15 cellular contexts compared by ENCODE assay signal in genomic region chr1:106620521-106620954, GRCh38.
DNase-seq lines count a peak whose midpoint lies in the region; ATAC-seq and TF ChIP-seq lines count a peak whose summit lies in the region.
"Had no signal": no experiment of that assay in that cellular context is flagged by ENCODE, and none has a peak within 500 bp of the region (broad histone marks: within the 10 kb centered on the region; RNA-seq: fewer than 3 reads in every experiment).

No MANE protein-coding gene starts in this region.

- H3K4me3 ChIP-seq in GM23248, result no peak overlapping the region
- H3K4me3 ChIP-seq in RWPE2 (ENCODE audit: severe bottlenecking), result no peak overlapping the region
- no peak overlapping the region for H3K4me3 ChIP-seq in epithelial cell of proximal tubule (ENCODE audit: low read depth, low read length)
- no peak overlapping the region for H3K4me3 ChIP-seq in effector memory CD4-positive, alpha-beta T cell (ENCODE audit: insufficient read depth, low read depth, low read length, poor library complexity, severe bottlenecking)
- H3K4me3 ChIP-seq: ascending aorta had no signal

- no peak overlapping the region for H2AFZ ChIP-seq in GM23248

- H4K20me1 ChIP-seq in GM23248 (ENCODE audit: insufficient read depth), result no peaks in the 10 kb centered on the region

- H3K4me2 ChIP-seq in GM23248 (ENCODE audit: unreplicated experiment), result no peak overlapping the region

- peak; percentile 100 for ATAC-seq in RWPE2 (ENCODE audit: low read depth)
- ATAC-seq in GM19463 (IDR thresholded peaks at IDR 0.05; ENCODE audit: unreplicated experiment), result no peak
- no peak for ATAC-seq in SK-N-SH treated with all-trans-retinoic acid at 6 μM for 48 hours
- ATAC-seq in GM21529 (IDR thresholded peaks at IDR 0.05; ENCODE audit: unreplicated experiment), result no peak
- ATAC-seq: activated T-cell treated with anti-CD3 and anti-CD28 coated beads, Interleukin-2, amount 50 U/mL, for 4 hours; WTC11 had no signal

- no peaks in the 10 kb centered on the region for H3K27me3 ChIP-seq in GM23248 (replicated peaks; ENCODE audit: insufficient read depth)
- no peaks in the 10 kb centered on the region for H3K27me3 ChIP-seq in RWPE2 (ENCODE audit: insufficient read depth, poor library complexity, severe bottlenecking)
- H3K27me3 ChIP-seq in effector memory CD4-positive, alpha-beta T cell (replicated peaks; ENCODE audit: control insufficient read depth, insufficient read depth, low read length, poor library complexity, severe bottlenecking), result no peaks in the 10 kb centered on the region
- H3K27me3 ChIP-seq: ascending aorta had no signal

- peak; percentile 92 for DNase-seq in GM23248
- DNase-seq in RWPE2 (ENCODE audit: low spot score), result peak; percentile 88
- DNase-seq in epithelial cell of proximal tubule (ENCODE audit: low read depth), result peak; percentile 78
- peak in 8 of 10 donors; percentile 56 to 94 (median 71) for DNase-seq in posterior cingulate gyrus
- DNase-seq in effector memory CD4-positive, alpha-beta T cell, result no peak
- DNase-seq: activated T-cell treated with anti-CD3 and anti-CD28 coated beads, Interleukin-2, amount 50 U/mL, for 4 hours; erythroblast; NCI-H187; nephron progenitor cell; RPMI8226 had no signal

- intact Hi-C loops in posterior cingulate gyrus (cut with DNase I), result no loop called here

- no peak overlapping the region for H3K9ac ChIP-seq in GM23248

- no peaks in the 10 kb centered on the region for H3K79me2 ChIP-seq in GM23248 (ENCODE audit: insufficient read depth)

- TF ChIP-seq CTCF in RWPE2 (IDR thresholded peaks at IDR 0.05; ENCODE audit: poor library complexity, severe bottlenecking) (peak; percentile 67), epithelial cell of proximal tubule (conservative IDR thresholded peaks at IDR 0.05; ENCODE audit: low read depth, low read length) (peak; percentile 41)

- H3K36me3 ChIP-seq in GM23248 (ENCODE audit: low read depth) (no peaks in the 10 kb centered on the region), RWPE2 (ENCODE audit: low read depth) (no peaks in the 10 kb centered on the region)
- H3K36me3 ChIP-seq in effector memory CD4-positive, alpha-beta T cell (ENCODE audit: control insufficient read depth, insufficient read depth, low read length), result no peaks in the 10 kb centered on the region
- H3K36me3 ChIP-seq: ascending aorta had no signal

- H3K4me1 ChIP-seq in GM23248 (ENCODE audit: insufficient read depth) (peaks cover 14% of the 10 kb centered on the region), RWPE2 (ENCODE audit: insufficient read depth, poor library complexity, severe bottlenecking) (peaks cover 18% of the 10 kb centered on the region)
- H3K4me1 ChIP-seq in effector memory CD4-positive, alpha-beta T cell (ENCODE audit: control insufficient read depth, insufficient read depth, low read length, poor library complexity, severe bottlenecking), result no peaks in the 10 kb centered on the region
- H3K4me1 ChIP-seq: ascending aorta had no signal

- H3K27ac ChIP-seq in GM23248, result no peak overlapping the region
- peak overlapping the region; percentile 38 for H3K27ac ChIP-seq in RWPE2 (ENCODE audit: poor library complexity, severe bottlenecking)
- H3K27ac ChIP-seq in effector memory CD4-positive, alpha-beta T cell (ENCODE audit: insufficient read depth, low read length, poor library complexity, severe bottlenecking), result no peak overlapping the region
- H3K27ac ChIP-seq: ascending aorta had no signal

- no peaks in the 10 kb centered on the region for H3K9me3 ChIP-seq in GM23248 (ENCODE audit: low read depth)
- no peaks in the 10 kb centered on the region for H3K9me3 ChIP-seq in RWPE2 (ENCODE audit: severe bottlenecking)
- H3K9me3 ChIP-seq in effector memory CD4-positive, alpha-beta T cell (ENCODE audit: control insufficient read depth, low read length), result no peaks in the 10 kb centered on the region
- H3K9me3 ChIP-seq: ascending aorta had no signal

- WGBS in GM23248 (ENCODE audit: low coverage in 1 of 2, low lambda C conversion rate in 2 of 2, missing lambda C conversion rate in 2 of 2), 2 experiments, result 29 to 30% methylated on average over 7 of the region's 7 CpGs

- 0 out of 2 replicates have a peak, but pooled peaks cover 7% of the 10 kb centered on the region for H3F3A ChIP-seq in GM23248 (ENCODE audit: insufficient read depth)

- in situ Hi-C loops in GM23248 (cut with MboI), result no loop called here

- no peaks in the 10 kb centered on the region for H3K9me2 ChIP-seq in GM23248 (ENCODE audit: insufficient read depth)

TF ChIP-seq in SK-N-SH treated with all-trans-retinoic acid at 6 μM for 48 hours, 23 proteins besides CTCF, POLR2A, EP300 and RAD21 (continues in another document):
- no peak for TF ChIP-seq PPARA (CRISPR knock-in tag; IDR thresholded peaks at IDR 0.05; ENCODE audit: borderline replicate concordance)
- no peak for TF ChIP-seq GLIS3 (CRISPR knock-in tag; IDR thresholded peaks at IDR 0.05)
- TF ChIP-seq TOX (CRISPR knock-in tag; IDR thresholded peaks at IDR 0.05; ENCODE audit: borderline replicate concordance), result no peak
- no peak for TF ChIP-seq ZFP3 (CRISPR knock-in tag; IDR thresholded peaks at IDR 0.05)
- no peak for TF ChIP-seq ZFP30 (CRISPR knock-in tag; IDR thresholded peaks at IDR 0.05)
- TF ChIP-seq ZNF70 (CRISPR knock-in tag; IDR thresholded peaks at IDR 0.05), result no peak
- TF ChIP-seq BACH2 (CRISPR knock-in tag; IDR thresholded peaks at IDR 0.05; ENCODE audit: borderline replicate concordance), result no peak
- TF ChIP-seq ZNF8 (CRISPR knock-in tag; IDR thresholded peaks at IDR 0.05), result no peak
- TF ChIP-seq ZC3H10 (CRISPR knock-in tag; IDR thresholded peaks at IDR 0.05), result no peak
- no peak for TF ChIP-seq ESRRG (CRISPR knock-in tag; IDR thresholded peaks at IDR 0.05)
- no peak for TF ChIP-seq SNAI2 (CRISPR knock-in tag; IDR thresholded peaks at IDR 0.05)
- TF ChIP-seq POU6F1 (CRISPR knock-in tag; IDR thresholded peaks at IDR 0.05; ENCODE audit: borderline replicate concordance, low read depth), result no peak
- no peak for TF ChIP-seq CSDC2 (CRISPR knock-in tag; IDR thresholded peaks at IDR 0.05)
- TF ChIP-seq CREB5 (CRISPR knock-in tag; IDR thresholded peaks at IDR 0.05; ENCODE audit: low read depth), result no peak
- no peak for TF ChIP-seq CSRNP3 (CRISPR knock-in tag; IDR thresholded peaks at IDR 0.05)
- TF ChIP-seq RARB (CRISPR knock-in tag; IDR thresholded peaks at IDR 0.05), result no peak
- TF ChIP-seq TCF4 (CRISPR knock-in tag; IDR thresholded peaks at IDR 0.05; ENCODE audit: borderline replicate concordance), result no peak
- TF ChIP-seq OSR1 (CRISPR knock-in tag; IDR thresholded peaks at IDR 0.05), result no peak

Comparison
In these comparisons a context has a peak if more than half of its experiments do, and no peak if none do; other contexts are left out.
1. DNase-seq: peak in GM23248 (single experiment), RWPE2 (single experiment), epithelial cell of proximal tubule (single experiment) and posterior cingulate gyrus (8 of 10); none in effector memory CD4-positive, alpha-beta T cell (0 of 3).